ENCODE assay signal across 13 cellular contexts in genomic region chr1:206049293-206049692, GRCh38. TPM values are rescaled to one million over a fixed set of nuclear protein-coding genes. Genes with fewer than 3 reads are reported as not detected.
DNase-seq lines count a peak whose midpoint lies in the region; ATAC-seq and TF ChIP-seq lines count a peak whose summit lies in the region.
"Had no signal": no experiment of that assay in that cellular context is flagged by ENCODE, and none has a peak within 500 bp of the region (broad histone marks: within the 10 kb centered on the region; RNA-seq: fewer than 3 reads in every experiment).

No MANE protein-coding gene starts in this region.

- no peak overlapping the region for H4K8ac ChIP-seq in H9 (replicated peaks; ENCODE audit: insufficient read length, low read depth, low read length)

- H3K27me3 Mint-ChIP-seq in H9 (ENCODE audit: low read depth): 0 out of 2 replicates have a peak, but pooled peaks cover 2% of the 10 kb centered on the region

- H2AFZ ChIP-seq in H9 (ENCODE audit: low read length): no peak overlapping the region

- no peaks in the 10 kb centered on the region for H3K79me2 ChIP-seq in H9 (ENCODE audit: insufficient read depth, low read length)

- ATAC-seq in GM19035 (IDR thresholded peaks at IDR 0.05; ENCODE audit: unreplicated experiment): peak; percentile 45
- ATAC-seq in HG02763 (IDR thresholded peaks at IDR 0.05; ENCODE audit: unreplicated experiment): peak; percentile 32
- ATAC-seq in HG03565 (IDR thresholded peaks at IDR 0.05; ENCODE audit: unreplicated experiment): peak; percentile 40

- no peak for TF ChIP-seq POLR2A in esophagus muscularis mucosa (IDR thresholded peaks at IDR 0.05; ENCODE audit: low read depth)

- H2BK120ac ChIP-seq in H9 (ENCODE audit: low read depth, low read length, poor library complexity, severe bottlenecking): no peak overlapping the region

- no peak overlapping the region for H3K18ac ChIP-seq in H9 (ENCODE audit: insufficient read length, low read depth, low read length)

- H3K4me1 Mint-ChIP-seq in H9: peaks cover 7 to 13% of the 10 kb centered on the region in 2 experiments

- no peak overlapping the region for H3K56ac ChIP-seq in H9 (ENCODE audit: insufficient read length, low read depth, low read length)

- no peak overlapping the region for H2BK5ac ChIP-seq in H9 (ENCODE audit: insufficient read length, low read length)

- H3K4me3 ChIP-seq in GM12865 (ENCODE audit: low read depth, low read length) (no peak overlapping the region; the same call in 1 of the 2 replicates), esophagus muscularis mucosa (no peak overlapping the region)
- H3K4me3 ChIP-seq: adrenal gland had no signal

- no peaks in the 10 kb centered on the region for H4K20me1 ChIP-seq in H9 (ENCODE audit: control insufficient read depth, insufficient read depth, insufficient read length)

- no peak overlapping the region for H3K4me3 Mint-ChIP-seq in H9

- DNase-seq in GM12865 (ENCODE audit: low read depth) (peak; percentile 94), esophagus muscularis mucosa (ENCODE audit: extremely low spot score) (no peak), germinal center (ENCODE audit: low spot score) (no peak), H9 (no peak), DMS 273 (lab: John Stamatoyannopoulos, UW; ENCODE audit: unreplicated experiment) (no peak)
- DNase-seq: hippocampal formation; NCI-H2029; stimulated activated CD8-positive, alpha-beta memory T cell treated with anti-CD3 and anti-CD28 coated beads, Interleukin-4, amount 100 ng/mL, for 48 hours had no signal

- peaks cover 0 to 5% (median 2%) of the 10 kb centered on the region in 3 experiments; a peak in 3 of 7 replicates for H3K36me3 Mint-ChIP-seq in H9 (ENCODE audit: insufficient read depth in 1 of 3, low read depth in 3 of 3)

- H3K27ac ChIP-seq in esophagus muscularis mucosa (replicated peaks in 1 of 4): no peak overlapping the region
- no peak overlapping the region for H3K27ac ChIP-seq in H9 (ENCODE audit: insufficient read length, low read depth, low read length)
- H3K27ac ChIP-seq: adrenal gland, RWPE1 had no signal

- peaks cover 5 to 7% of the 10 kb centered on the region in 2 experiments; a peak in 3 of 5 replicates for H3K9me3 Mint-ChIP-seq in H9

- H2BK12ac ChIP-seq in H9 (ENCODE audit: insufficient read length, low read depth, low read length): no peak overlapping the region

- no peak overlapping the region for H3K4me2 ChIP-seq in H9 (ENCODE audit: insufficient read depth, insufficient read length, low read length)

- no peak overlapping the region for H3T11ph ChIP-seq in H9 (ENCODE audit: low read length)

- no peaks in the 10 kb centered on the region for H3K23me2 ChIP-seq in H9 (ENCODE audit: insufficient read length, low read depth, low read length, poor library complexity, severe bottlenecking)

- no peak overlapping the region for H3K27ac Mint-ChIP-seq in H9

- H3K9me3 ChIP-seq in esophagus muscularis mucosa: no peaks in the 10 kb centered on the region
- H3K9me3 ChIP-seq in H9 (ENCODE audit: control insufficient read depth, low read depth, low read length): no peaks in the 10 kb centered on the region
- H3K9me3 ChIP-seq: adrenal gland had no signal

- no peak overlapping the region for H2BK15ac ChIP-seq in H9 (ENCODE audit: low read depth, low read length)

- no peaks in the 10 kb centered on the region for H3K79me1 ChIP-seq in H9 (ENCODE audit: insufficient read depth, low read depth, low read length, poor library complexity, severe bottlenecking)

- no peaks in the 10 kb centered on the region for H3K27me3 ChIP-seq in esophagus muscularis mucosa
- H3K27me3 ChIP-seq in H9 (ENCODE audit: insufficient read depth, low read length): no peaks in the 10 kb centered on the region

- H3K9ac ChIP-seq in H9 (ENCODE audit: extremely low read depth, insufficient read length, low read length): no peak overlapping the region

- H4K5ac ChIP-seq in H9 (ENCODE audit: insufficient read length, low read depth, low read length): no peak overlapping the region

- no peak overlapping the region for H2AK5ac ChIP-seq in H9 (ENCODE audit: insufficient read length, low read length)

- TF ChIP-seq CTCF in GM12865 (IDR thresholded peaks at IDR 0.05; ENCODE audit: insufficient read depth, low read depth, low read length, missing control alignments): no peak
- TF ChIP-seq CTCF in esophagus muscularis mucosa (IDR thresholded peaks at IDR 0.05): no peak
- no peak for TF ChIP-seq CTCF in H9 (conservative IDR thresholded peaks at IDR 0.05)

- no peak overlapping the region for H4K91ac ChIP-seq in H9 (ENCODE audit: insufficient read length, low read depth, low read length)

- H3K36me3 ChIP-seq in esophagus muscularis mucosa: no peaks in the 10 kb centered on the region
- H3K36me3 ChIP-seq: adrenal gland had no signal

- no peak for TF ChIP-seq EP300 in esophagus muscularis mucosa (IDR thresholded peaks at IDR 0.05)

- H3K14ac ChIP-seq in H9 (ENCODE audit: insufficient read depth, low read length): no peak overlapping the region

- no peaks in the 10 kb centered on the region for H3K4me1 ChIP-seq in esophagus muscularis mucosa
- 0 out of 2 replicates have a peak, but pooled peaks cover 2% of the 10 kb centered on the region for H3K4me1 ChIP-seq in H9 (ENCODE audit: insufficient read depth, low read length)
- H3K4me1 ChIP-seq: adrenal gland had no signal

- intact Hi-C loops in esophagus muscularis mucosa (cut with DNase I): no loop called here

- H3K23ac ChIP-seq in H9 (ENCODE audit: insufficient read length, low read depth, low read length): no peak overlapping the region

- H3K4ac ChIP-seq in H9 (ENCODE audit: low read depth, low read length): no peak overlapping the region

- H2BK20ac ChIP-seq in H9 (ENCODE audit: low read depth, low read length, poor library complexity, severe bottlenecking): no peak overlapping the region

RNA-seq across cellular contexts. Expression of gene RHEX, which starts 3.7 kb away (rescaled TPM):
- total RNA-seq in esophagus muscularis mucosa (10 to 100 TPM in 1 of 4 donors, 1 to 10 TPM in 2, under 1 TPM in 1; 0.45 to 11.2 (median 7.7) TPM), H9 (2021) (not detected in 2 replicates)
- total RNA-seq: adrenal gland had no signal

RNA-seq across cellular contexts. Expression of gene CTSE, which starts 25.6 kb away (rescaled TPM):
- under 1 TPM in 1 of 4 donors, not detected in 3; 0.13 TPM for total RNA-seq in esophagus muscularis mucosa
- not detected in 2 replicates for total RNA-seq in H9 (2021)
- total RNA-seq: adrenal gland had no signal

RNA-seq across cellular contexts. Expression of gene RAB7B, which starts 46.1 kb away (rescaled TPM):
- total RNA-seq in esophagus muscularis mucosa: 1 to 10 TPM in 3 of 4 donors, under 1 TPM in 1; 0.32 to 2.5 (median 1.8) TPM
- 0.68 and 0.83 TPM in 2 replicates for total RNA-seq in H9 (2021)
